12 cellular contexts compared by ENCODE assay signal in genomic region chrX:1093112-1093511, GRCh38.
DNase-seq lines count a peak whose midpoint lies in the region; ATAC-seq, FAIRE-seq and TF ChIP-seq lines count a peak whose summit lies in the region.
"Had no signal": no experiment of that assay in that cellular context is flagged by ENCODE, and none has a peak within 500 bp of the region (broad histone marks: within the 10 kb centered on the region; RNA-seq: fewer than 3 reads in every experiment).

No MANE protein-coding gene starts in this region.

- no peaks in the 10 kb centered on the region for H3K9me2 ChIP-seq in neural cell (ENCODE audit: insufficient read depth, low read length)

- TF ChIP-seq CTCF in neural cell (IDR thresholded peaks at IDR 0.05; ENCODE audit: poor library complexity, severe bottlenecking) = no peak

- peak overlapping the region; percentile 79 for H3K4me2 ChIP-seq in neural cell (ENCODE audit: low read length)

- no peaks in the 10 kb centered on the region for H3F3A ChIP-seq in neural cell (ENCODE audit: insufficient read depth, low read length, poor library complexity, severe bottlenecking)

- H3K9me3 ChIP-seq in neural cell (ENCODE audit: low read length) = no peaks in the 10 kb centered on the region

- peaks cover 5% of the 10 kb centered on the region for H3K4me1 Mint-ChIP-seq in activated T-cell treated with anti-CD3 and anti-CD28 coated beads, Interleukin-2, amount 50 U/mL, for 72 hours (ENCODE audit: low read depth)

- H3K36me3 Mint-ChIP-seq in activated T-cell treated with anti-CD3 and anti-CD28 coated beads, Interleukin-2, amount 50 U/mL, for 72 hours (ENCODE audit: insufficient read depth in 2 of 2) = peaks cover 6 to 8% of the 10 kb centered on the region in 2 donors

- no peaks in the 10 kb centered on the region for H3K79me2 ChIP-seq in neural cell (replicated peaks; ENCODE audit: insufficient read depth, low read length)

- TF ChIP-seq RAD21 in neural cell (conservative IDR thresholded peaks at IDR 0.05) = no peak

- peak overlapping the region; percentile 82 for H3K9ac ChIP-seq in neural cell (ENCODE audit: low read length)
- H3K9ac ChIP-seq: GM23248 had no signal

- peak overlapping the region; percentile 75 to 76 for H3K4me3 Mint-ChIP-seq in activated T-cell treated with anti-CD3 and anti-CD28 coated beads, Interleukin-2, amount 50 U/mL, for 72 hours

- no peaks in the 10 kb centered on the region for H3K27me3 ChIP-seq in neural cell (ENCODE audit: insufficient read depth, low read depth, low read length)

- DNase-seq in T-helper 2 cell = peak in 3 of 5 experiments; percentile 6 to 69 (median 13)
- DNase-seq in activated T-cell treated with anti-CD3 and anti-CD28 coated beads, Interleukin-2, amount 50 U/mL, for 72 hours = peak; percentile 27 to 34
- DNase-seq in stimulated activated CD8-positive, alpha-beta memory T cell treated with anti-CD3 and anti-CD28 coated beads, Interleukin-7, amount 100 ng/mL, for 48 hours (ENCODE audit: extremely low read depth in 1 of 2, low read depth in 1 of 2) = peak; percentile 1 to 15
- no peak for DNase-seq in frontal cortex (ENCODE audit: low spot score in 2 of 2)
- no peak for DNase-seq in germinal center (ENCODE audit: low spot score)
- DNase-seq: Calu3, GM23248, IMR-90, NCI-H1694 treated with DMSO at 0.1 percent for 48 hours, substantia nigra had no signal

- H3K36me3 ChIP-seq in neural cell (ENCODE audit: insufficient read depth, low read length) = no peaks in the 10 kb centered on the region

- no peak overlapping the region for H2AFZ ChIP-seq in neural cell (ENCODE audit: low read depth, low read length)
- H2AFZ ChIP-seq: GM23248 had no signal

- FAIRE-seq in frontal cortex (lab: Jason Lieb, UNC) = no peak

- peak overlapping the region; percentile 98 for H3K27ac ChIP-seq in neural cell (ENCODE audit: low read length)
- H3K27ac ChIP-seq: GM23248 had no signal

- H3K9me3 Mint-ChIP-seq in activated T-cell treated with anti-CD3 and anti-CD28 coated beads, Interleukin-2, amount 50 U/mL, for 72 hours = peaks cover 2 to 5% of the 10 kb centered on the region in 2 donors

- peak overlapping the region; percentile 59 for H3K4me3 ChIP-seq in neural cell (ENCODE audit: low read length)
- H3K4me3 ChIP-seq: GM23248 had no signal

- no peak for TF ChIP-seq EP300 in neural cell (conservative IDR thresholded peaks at IDR 0.05; ENCODE audit: poor library complexity, severe bottlenecking)

- no peaks in the 10 kb centered on the region for H3K27me3 Mint-ChIP-seq in activated T-cell treated with anti-CD3 and anti-CD28 coated beads, Interleukin-2, amount 50 U/mL, for 72 hours (ENCODE audit: low read depth)

- peak; percentile 79 to 89 for ATAC-seq in activated T-cell treated with anti-CD3 and anti-CD28 coated beads, Interleukin-2, amount 50 U/mL, for 72 hours (replicated peaks in 1 of 2)
- no peak for ATAC-seq in HG03135 (IDR thresholded peaks at IDR 0.05; ENCODE audit: unreplicated experiment)

- H3K27ac Mint-ChIP-seq in activated T-cell treated with anti-CD3 and anti-CD28 coated beads, Interleukin-2, amount 50 U/mL, for 72 hours = peak overlapping the region; percentile 63

- H4K20me1 ChIP-seq in neural cell (ENCODE audit: insufficient read depth) = no peaks in the 10 kb centered on the region

TF ChIP-seq in neural cell, 6 proteins besides CTCF, POLR2A, EP300 and RAD21:
- TF ChIP-seq REST (IDR thresholded peaks at IDR 0.05; ENCODE audit: borderline replicate concordance) = no peak
- TF ChIP-seq EZH2 (IDR thresholded peaks at IDR 0.05; ENCODE audit: borderline replicate concordance, insufficient read depth, low read length, poor library complexity, severe bottlenecking) = no peak
- peak; percentile 63 for TF ChIP-seq POLR2AphosphoS5 (IDR thresholded peaks at IDR 0.05)

Comparison
In these comparisons a context has a peak if more than half of its experiments do, and no peak if none do; other contexts are left out.
1. DNase-seq: peak in T-helper 2 cell (3 of 5), activated T-cell treated with anti-CD3 and anti-CD28 coated beads, Interleukin-2, amount 50 U/mL, for 72 hours (2 of 2) and stimulated activated CD8-positive, alpha-beta memory T cell treated with anti-CD3 and anti-CD28 coated beads, Interleukin-7, amount 100 ng/mL, for 48 hours (2 of 2); none in frontal cortex (0 of 2) and germinal center (single experiment).